ENCODE assay signal across 27 cellular contexts in genomic region chr9:136194540-136194939, GRCh38. TPM values are rescaled to one million over a fixed set of nuclear protein-coding genes. Genes with fewer than 3 reads are reported as not detected.
"Had no signal": no experiment of that assay in that cellular context is flagged by ENCODE, and none has a peak within 500 bp of the region (broad histone marks: within the 10 kb centered on the region; RNA-seq: fewer than 3 reads in every experiment).

No MANE protein-coding gene starts in this region.

- H3K27ac Mint-ChIP-seq: dendritic cell treated with granulocyte-macrophage colony-stimulating factor and Interleukin-4, amounts not matched to agents 40 ng/mL and 50 ng/mL, for 4 days; effector memory CD8-positive, alpha-beta T cell; naive thymus-derived CD4-positive, alpha-beta T cell; stimulated activated naive CD8-positive, alpha-beta T cell treated with anti-CD3 and anti-CD28 coated beads, Interleukin-15, amount 100 ng/mL, for 72 hours had no signal

- H3K4me1 Mint-ChIP-seq: neural crest cell had no signal

- H3K27me3 ChIP-seq: testis had no signal

- H3K9me3 ChIP-seq: esophagus squamous epithelium, gastroesophageal sphincter, sigmoid colon, testis, tibial nerve, upper lobe of right lung, vagina had no signal

- DNase-seq: effector memory CD8-positive, alpha-beta T cell; esophagus squamous epithelium; foreskin fibroblast; kidney; left cardiac atrium; left ventricle myocardium superior; naive thymus-derived CD4-positive, alpha-beta T cell; sigmoid colon; stimulated activated CD4-positive, alpha-beta T cell treated with anti-CD3 and anti-CD28 coated beads, Interleukin-2, amount 100 ng/mL, for 24 hours; stimulated activated CD4-positive, alpha-beta T cell treated with anti-CD3 and anti-CD28 coated beads, Interleukin-4, amount 100 ng/mL, for 4 hours; stimulated activated naive B cell treated with anti-CD40 and anti-IgM and Interleukin-4, amounts not matched to agents 10 μg/mL and 1 μg/mL and 100 μg/mL, for 72 hours; stimulated activated naive CD8-positive, alpha-beta T cell treated with anti-CD3 and anti-CD28 coated beads, Interleukin-15, amount 100 ng/mL, for 72 hours; testis; upper lobe of right lung had no signal

- H3K9me3 Mint-ChIP-seq: dendritic cell treated with granulocyte-macrophage colony-stimulating factor and Interleukin-4, amounts not matched to agents 40 ng/mL and 50 ng/mL, for 4 days; effector memory CD8-positive, alpha-beta T cell; neural crest cell; stimulated activated naive B cell treated with anti-CD40 and anti-IgM and Interleukin-4, amounts not matched to agents 10 μg/mL and 1 μg/mL and 100 μg/mL, for 72 hours; stimulated activated naive CD8-positive, alpha-beta T cell treated with anti-CD3 and anti-CD28 coated beads, Interleukin-15, amount 100 ng/mL, for 72 hours had no signal

- H3K27ac ChIP-seq: esophagus squamous epithelium, gastroesophageal sphincter, sigmoid colon, skin epidermis, testis, tibial nerve, upper lobe of right lung, vagina had no signal

- H3K36me3 ChIP-seq: esophagus squamous epithelium, gastroesophageal sphincter, sigmoid colon, tibial nerve, upper lobe of right lung, vagina had no signal

- H3K36me3 Mint-ChIP-seq: naive thymus-derived CD4-positive, alpha-beta T cell; stimulated activated naive B cell treated with anti-CD40 and anti-IgM and Interleukin-4, amounts not matched to agents 10 μg/mL and 1 μg/mL and 100 μg/mL, for 72 hours had no signal

- H3K4me1 ChIP-seq: upper lobe of right lung had no signal

- H3K4me3 Mint-ChIP-seq: dendritic cell treated with granulocyte-macrophage colony-stimulating factor and Interleukin-4, amounts not matched to agents 40 ng/mL and 50 ng/mL, for 4 days; effector memory CD8-positive, alpha-beta T cell; naive thymus-derived CD4-positive, alpha-beta T cell; neural crest cell; stimulated activated naive CD8-positive, alpha-beta T cell treated with anti-CD3 and anti-CD28 coated beads, Interleukin-15, amount 100 ng/mL, for 72 hours had no signal

- ATAC-seq: effector memory CD8-positive, alpha-beta T cell; gastroesophageal sphincter; left cardiac atrium; left ventricle myocardium superior; naive thymus-derived CD4-positive, alpha-beta T cell; stimulated activated naive B cell treated with anti-CD40 and anti-IgM and Interleukin-4, amounts not matched to agents 10 μg/mL and 1 μg/mL and 100 μg/mL, for 72 hours; stimulated activated naive CD8-positive, alpha-beta T cell treated with anti-CD3 and anti-CD28 coated beads, Interleukin-15, amount 100 ng/mL, for 72 hours; upper lobe of right lung had no signal

- H3K4me3 ChIP-seq: esophagus squamous epithelium, gastroesophageal sphincter, sigmoid colon, skin epidermis, tibial nerve, upper lobe of right lung, vagina had no signal

RNA-seq across cellular contexts. Expression of gene LHX3, which starts 10.4 kb away (rescaled TPM):
- total RNA-seq: epithelial cell of proximal tubule, esophagus squamous epithelium, gastroesophageal sphincter, kidney, left cardiac atrium, left ventricle myocardium superior, lung microvascular endothelial cell, mesenteric fat pad, mononuclear cell, osteocyte, pulmonary artery endothelial cell, sigmoid colon, subcutaneous adipose tissue, tibial nerve, upper lobe of right lung, vagina had no signal
- polyA plus RNA-seq: naive thymus-derived CD4-positive, alpha-beta T cell; sigmoid colon had no signal
